In the genomic region with DNA sequence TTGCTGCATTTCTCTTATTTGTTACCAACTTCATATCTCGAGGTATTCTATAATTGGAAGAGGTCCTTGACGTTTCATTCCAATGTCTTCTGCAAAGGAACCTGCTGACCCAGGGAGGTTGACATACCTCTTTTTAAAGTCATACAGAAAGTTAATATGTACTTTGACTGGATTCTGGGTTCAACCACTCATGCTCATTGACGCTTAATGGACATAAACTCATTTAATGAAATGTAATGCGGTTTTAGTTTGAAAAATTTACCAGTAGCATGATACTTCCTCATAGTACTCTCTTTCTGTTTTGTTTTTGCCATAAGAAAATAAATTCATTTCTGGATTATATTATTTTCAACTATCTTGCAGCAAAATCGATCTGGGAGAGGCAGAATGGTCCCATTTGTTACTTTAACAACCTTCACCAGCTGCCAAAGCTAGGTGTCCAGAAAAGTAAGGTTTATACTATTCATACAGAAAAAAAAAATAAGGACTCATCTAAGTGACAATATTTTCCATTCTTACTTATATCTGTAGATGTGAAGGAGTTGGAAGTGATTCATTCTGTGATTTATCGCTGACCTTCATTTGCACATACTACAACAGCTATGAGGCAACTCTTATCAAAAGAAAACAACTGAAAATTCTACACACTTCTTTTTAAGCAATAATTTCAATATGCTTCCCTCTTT, we compare ENCODE assay signal across 11 cellular contexts.
DNase-seq lines count a peak whose midpoint lies in the region; ATAC-seq, FAIRE-seq and TF ChIP-seq lines count a peak whose summit lies in the region.
"Had no signal": no experiment of that assay in that cellular context is flagged by ENCODE, and none has a peak within 500 bp of the region (broad histone marks: within the 10 kb centered on the region; RNA-seq: fewer than 3 reads in every experiment).

No MANE protein-coding gene starts in this region.

- no peak overlapping the region for H3K27ac ChIP-seq in osteoblast (ENCODE audit: low read depth, low read length)

- H3K27me3 Mint-ChIP-seq in activated T-helper 17 cell treated with anti-CD3 and anti-CD28 coated beads, Interleukin-2, amount 50 U/mL, for 72 hours: no peaks in the 10 kb centered on the region
- H3K27me3 Mint-ChIP-seq in natural killer cell (ENCODE audit: low read depth in 2 of 2): no peaks in the 10 kb centered on the region

- no peaks in the 10 kb centered on the region for H3K27me3 ChIP-seq in osteoblast (ENCODE audit: insufficient read depth, low read length)

- intact Hi-C loops in natural killer cell (cut with micrococcal nuclease): no loop called here

- DNase-seq in GM12892 (ENCODE audit: insufficient read length) (no peak), natural killer cell (no peak), OCI-M1 (lab: John Stamatoyannopoulos, UW) (no peak), HK-2 (ENCODE audit: unreplicated experiment) (no peak), osteoblast (ENCODE audit: insufficient read length, low spot score, missing footprints) (no peak)
- DNase-seq in stimulated activated CD4-positive, alpha-beta T cell treated with anti-CD3 and anti-CD28 coated beads, Interleukin-12 subunit alpha, Interleukin-12 subunit beta, amount 100 ng/mL, for 4 hours: no peak
- DNase-seq: caudate nucleus, COR-L47, retina had no signal

- no peaks in the 10 kb centered on the region for H3K9me3 Mint-ChIP-seq in activated T-helper 17 cell treated with anti-CD3 and anti-CD28 coated beads, Interleukin-2, amount 50 U/mL, for 72 hours
- no peaks in the 10 kb centered on the region for H3K9me3 Mint-ChIP-seq in natural killer cell

- H3K36me3 ChIP-seq in osteoblast (ENCODE audit: insufficient read depth, low read length): peaks cover 3% of the 10 kb centered on the region

- peaks cover 3% of the 10 kb centered on the region for H3K4me1 ChIP-seq in osteoblast (ENCODE audit: insufficient read depth, low read length)

- H3K36me3 Mint-ChIP-seq in activated T-helper 17 cell treated with anti-CD3 and anti-CD28 coated beads, Interleukin-2, amount 50 U/mL, for 72 hours (ENCODE audit: low read depth): peaks cover 55% of the 10 kb centered on the region
- no peaks in the 10 kb centered on the region for H3K36me3 Mint-ChIP-seq in natural killer cell

- H3K79me2 ChIP-seq in osteoblast (ENCODE audit: insufficient read depth, low read length): no peaks in the 10 kb centered on the region

- TF ChIP-seq CTCF in natural killer cell (IDR thresholded peaks at IDR 0.05): no peak
- TF ChIP-seq CTCF in osteoblast (IDR thresholded peaks at IDR 0.05; ENCODE audit: extremely low read depth, low read depth, low read length): no peak

- no peaks in the 10 kb centered on the region for H3K9me3 ChIP-seq in osteoblast (ENCODE audit: low read depth, low read length)

- no peak overlapping the region for H3K4me2 ChIP-seq in osteoblast (ENCODE audit: insufficient read depth, low read length)

- peak overlapping the region; percentile 80 for H3K4me3 Mint-ChIP-seq in activated T-helper 17 cell treated with anti-CD3 and anti-CD28 coated beads, Interleukin-2, amount 50 U/mL, for 72 hours
- peak overlapping the region; percentile 9 for H3K4me3 Mint-ChIP-seq in natural killer cell

- H2AFZ ChIP-seq in osteoblast (ENCODE audit: low read length): no peak overlapping the region

- peaks cover 42% of the 10 kb centered on the region for H3K4me1 Mint-ChIP-seq in activated T-helper 17 cell treated with anti-CD3 and anti-CD28 coated beads, Interleukin-2, amount 50 U/mL, for 72 hours
- H3K4me1 Mint-ChIP-seq in natural killer cell: peaks cover 17 to 23% of the 10 kb centered on the region in 2 donors

- no peak overlapping the region for H3K4me3 ChIP-seq in osteoblast (ENCODE audit: insufficient read depth, low read length)

- TF ChIP-seq POLR2A in GM12892 (IDR thresholded peaks at IDR 0.05; ENCODE audit: low read depth, low read length): no peak

- ATAC-seq in HG02885 (IDR thresholded peaks at IDR 0.05; ENCODE audit: poor library complexity, unreplicated experiment) (peak; percentile 35), natural killer cell (no peak)
- ATAC-seq in activated T-helper 17 cell treated with anti-CD3 and anti-CD28 coated beads, Interleukin-2, amount 50 U/mL, for 72 hours (replicated peaks): peak; percentile 58

- peak overlapping the region; percentile 99 for H3K27ac Mint-ChIP-seq in activated T-helper 17 cell treated with anti-CD3 and anti-CD28 coated beads, Interleukin-2, amount 50 U/mL, for 72 hours
- peak overlapping the region; percentile 14 to 60 for H3K27ac Mint-ChIP-seq in natural killer cell

- FAIRE-seq in GM12892 (lab: Jason Lieb, UNC): peak; percentile 24

- H4K20me1 ChIP-seq in osteoblast (ENCODE audit: insufficient read depth, low read length): no peaks in the 10 kb centered on the region

Comparison
In these comparisons a context has a peak if more than half of its experiments do, and no peak if none do; other contexts are left out.
1. ATAC-seq: peak in HG02885 (single experiment) and activated T-helper 17 cell treated with anti-CD3 and anti-CD28 coated beads, Interleukin-2, amount 50 U/mL, for 72 hours (single experiment); none in natural killer cell (0 of 3).